8 cellular contexts compared by ENCODE assay signal in genomic region chr2:39059366-39059952, GRCh38.
A peak's percentile ranks its signal among the peaks of the same experiment; 100 is the strongest.
DNase-seq lines count a peak whose midpoint lies in the region; ATAC-seq lines count a peak whose summit lies in the region.

No MANE protein-coding gene starts in this region.

- CTCF ChIA-PET in activated CD4-positive, alpha-beta T cell treated with anti-CD3 and anti-CD28 coated beads, Interleukin-2, amount 10 ng/mL, durations not matched to agents 7 days and 5 days (lab: Charles Lee): interaction anchor here (0.5 to 1.5 kb wide), 6 partner anchors 38 to 402 kb away, joined by 3 to 4 read pairs (median 3); no protein-coding TSS in a partner anchor

- H3K4me3 Mint-ChIP-seq in activated CD4-positive, alpha-beta T cell treated with anti-CD3 and anti-CD28 coated beads, Interleukin-2, amount 10 ng/mL, durations not matched to agents 7 days and 5 days: no peak overlapping the region

- peak; percentile 55 for ATAC-seq in GM21786 (IDR thresholded peaks at IDR 0.05; ENCODE audit: unreplicated experiment)
- no peak for ATAC-seq in HG03095 (IDR thresholded peaks at IDR 0.05; ENCODE audit: unreplicated experiment)

- H3K36me3 Mint-ChIP-seq in activated CD4-positive, alpha-beta T cell treated with anti-CD3 and anti-CD28 coated beads, Interleukin-2, amount 10 ng/mL, durations not matched to agents 7 days and 5 days (ENCODE audit: low read depth): peaks cover 31% of the 10 kb centered on the region

- no peaks in the 10 kb centered on the region for H3K9me3 Mint-ChIP-seq in activated CD4-positive, alpha-beta T cell treated with anti-CD3 and anti-CD28 coated beads, Interleukin-2, amount 10 ng/mL, durations not matched to agents 7 days and 5 days

- DNase-seq in Ammon's horn (ENCODE audit: low spot score): peak; percentile 11
- peak; percentile 60 for DNase-seq in NCI-H2227 treated with DMSO at 0.1 percent for 48 hours (lab: John Stamatoyannopoulos, UW)
- peak; percentile 56 for DNase-seq in astrocyte of the hippocampus (ENCODE audit: low read depth, low spot score)
- peak; percentile 68 for DNase-seq in kidney glomerular epithelial cell (lab: John Stamatoyannopoulos, UW)
- DNase-seq in D341Med (ENCODE audit: low spot score): no peak
- DNase-seq in activated CD4-positive, alpha-beta T cell treated with anti-CD3 and anti-CD28 coated beads, Interleukin-2, amount 10 ng/mL, durations not matched to agents 7 days and 5 days: no peak

- H3K27ac Mint-ChIP-seq in activated CD4-positive, alpha-beta T cell treated with anti-CD3 and anti-CD28 coated beads, Interleukin-2, amount 10 ng/mL, durations not matched to agents 7 days and 5 days: no peak overlapping the region

- POLR2A ChIA-PET in activated CD4-positive, alpha-beta T cell treated with anti-CD3 and anti-CD28 coated beads, Interleukin-2, amount 10 ng/mL, durations not matched to agents 7 days and 5 days (lab: Charles Lee): no interaction called here

- H3K4me1 Mint-ChIP-seq in activated CD4-positive, alpha-beta T cell treated with anti-CD3 and anti-CD28 coated beads, Interleukin-2, amount 10 ng/mL, durations not matched to agents 7 days and 5 days: peaks cover 30% of the 10 kb centered on the region

- H3K27me3 Mint-ChIP-seq in activated CD4-positive, alpha-beta T cell treated with anti-CD3 and anti-CD28 coated beads, Interleukin-2, amount 10 ng/mL, durations not matched to agents 7 days and 5 days: no peaks in the 10 kb centered on the region

Comparison
In these comparisons a context has a peak if more than half of its experiments do, and no peak if none do; other contexts are left out.
1. DNase-seq: peak in Ammon's horn (single experiment), NCI-H2227 treated with DMSO at 0.1 percent for 48 hours (single experiment), astrocyte of the hippocampus (single experiment) and kidney glomerular epithelial cell (single experiment); none in D341Med (single experiment) and activated CD4-positive, alpha-beta T cell treated with anti-CD3 and anti-CD28 coated beads, Interleukin-2, amount 10 ng/mL, durations not matched to agents 7 days and 5 days (single experiment).